ENCODE assay signal across 29 cellular contexts in the genomic region with DNA sequence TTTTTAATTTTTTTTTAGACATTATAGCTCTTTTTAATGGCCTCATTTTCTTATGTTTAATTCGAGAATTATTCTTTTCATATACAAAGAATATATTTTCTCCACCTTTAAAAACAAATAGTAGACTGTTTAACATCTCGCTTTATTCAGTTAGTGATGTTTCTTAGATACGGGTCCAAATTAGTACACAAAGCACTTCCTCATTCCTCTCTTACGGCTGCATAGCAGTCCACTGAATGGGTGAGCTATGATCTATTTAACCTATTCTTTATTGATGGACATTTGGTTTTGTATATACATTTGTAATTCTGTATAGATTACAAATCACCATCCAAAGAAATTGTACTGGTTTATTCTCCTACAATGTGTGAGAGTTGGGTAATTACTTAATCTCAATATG. TPM values are rescaled to one million over a fixed set of nuclear protein-coding genes. Genes with fewer than 3 reads are reported as not detected.
"Had no signal": no experiment of that assay in that cellular context is flagged by ENCODE, and none has a peak within 500 bp of the region (broad histone marks: within the 10 kb centered on the region; RNA-seq: fewer than 3 reads in every experiment).

No MANE protein-coding gene starts in this region.

- H3K4me3 Mint-ChIP-seq: mesothelial cell of epicardium; natural killer cell treated with Interleukin-12 subunit alpha and Interleukin-12 subunit beta and Interleukin-15 and Interleukin-18, amount 100 ng/mL, for 72 hours; neural crest cell; stimulated activated naive B cell treated with anti-CD40 and anti-IgM and Interleukin-4, amounts not matched to agents 10 μg/mL and 1 μg/mL and 100 μg/mL, for 72 hours; stimulated activated naive CD8-positive, alpha-beta T cell treated with anti-CD3 and anti-CD28 coated beads, Interleukin-15, amount 100 ng/mL, for 72 hours had no signal

- H3K9me3 ChIP-seq: esophagus muscularis mucosa, gastroesophageal sphincter, heart left ventricle, left lung, mucosa of descending colon, neutrophil, right lobe of liver, suprapubic skin had no signal

- H3K9me3 Mint-ChIP-seq: mesothelial cell of epicardium; naive B cell; natural killer cell treated with Interleukin-12 subunit alpha and Interleukin-12 subunit beta and Interleukin-15 and Interleukin-18, amount 100 ng/mL, for 72 hours; neural crest cell; stimulated activated naive B cell treated with anti-CD40 and anti-IgM and Interleukin-4, amounts not matched to agents 10 μg/mL and 1 μg/mL and 100 μg/mL, for 72 hours; stimulated activated naive CD8-positive, alpha-beta T cell treated with anti-CD3 and anti-CD28 coated beads, Interleukin-15, amount 100 ng/mL, for 72 hours had no signal

- FAIRE-seq: endothelial cell of umbilical vein, kidney, small intestine had no signal

- H3K36me3 ChIP-seq: esophagus muscularis mucosa, gastroesophageal sphincter, neutrophil, right lobe of liver, suprapubic skin had no signal

- H3K27ac Mint-ChIP-seq: mesothelial cell of epicardium; natural killer cell treated with Interleukin-12 subunit alpha and Interleukin-12 subunit beta and Interleukin-15 and Interleukin-18, amount 100 ng/mL, for 72 hours; progenitor cell of endocrine pancreas; stimulated activated naive B cell treated with anti-CD40 and anti-IgM and Interleukin-4, amounts not matched to agents 10 μg/mL and 1 μg/mL and 100 μg/mL, for 72 hours; stimulated activated naive CD8-positive, alpha-beta T cell treated with anti-CD3 and anti-CD28 coated beads, Interleukin-15, amount 100 ng/mL, for 72 hours had no signal

- H3K27ac ChIP-seq: coronary artery, esophagus muscularis mucosa, foreskin keratinocyte, gastroesophageal sphincter, heart left ventricle, hepatocyte, left lung, neutrophil, parathyroid adenoma, right lobe of liver, suprapubic skin had no signal

- H3K36me3 Mint-ChIP-seq: mesothelial cell of epicardium; naive B cell; natural killer cell treated with Interleukin-12 subunit alpha and Interleukin-12 subunit beta and Interleukin-15 and Interleukin-18, amount 100 ng/mL, for 72 hours; stimulated activated naive B cell treated with anti-CD40 and anti-IgM and Interleukin-4, amounts not matched to agents 10 μg/mL and 1 μg/mL and 100 μg/mL, for 72 hours had no signal

- ATAC-seq: foreskin keratinocyte; gastroesophageal sphincter; natural killer cell treated with Interleukin-12 subunit alpha and Interleukin-12 subunit beta and Interleukin-15 and Interleukin-18, amount 100 ng/mL, for 72 hours; stimulated activated naive CD8-positive, alpha-beta T cell treated with anti-CD3 and anti-CD28 coated beads, Interleukin-15, amount 100 ng/mL, for 72 hours had no signal

- H3K4me3 ChIP-seq: coronary artery, esophagus muscularis mucosa, gastroesophageal sphincter, heart left ventricle, hepatocyte, left lung, mucosa of descending colon, right lobe of liver, suprapubic skin had no signal

- H3K4me1 ChIP-seq: esophagus muscularis mucosa, foreskin keratinocyte, gastroesophageal sphincter, parathyroid adenoma, right lobe of liver, suprapubic skin had no signal

- H3K27me3 ChIP-seq: gastroesophageal sphincter, heart left ventricle, hepatocyte, left lung, neutrophil, right lobe of liver, suprapubic skin had no signal

- DNase-seq: dermis blood vessel endothelial cell; effector memory CD4-positive, alpha-beta T cell; foreskin keratinocyte; left cardiac atrium; left lung; mesenchymal stem cell; mucosa of descending colon; right lobe of liver; small intestine; stimulated activated CD4-positive, alpha-beta T cell treated with anti-CD3 and anti-CD28 coated beads, Interleukin-15, amount 100 ng/mL, for 24 hours; stimulated activated CD4-positive, alpha-beta T cell treated with anti-CD3 and anti-CD28 coated beads, Interleukin-2, amount 100 ng/mL, for 48 hours; stimulated activated naive CD8-positive, alpha-beta T cell treated with anti-CD3 and anti-CD28 coated beads, Interleukin-15, amount 100 ng/mL, for 72 hours had no signal

RNA-seq across cellular contexts. Expression of gene GPR162, which starts 8.3 kb away (rescaled TPM):
- total RNA-seq: natural killer cell treated with Interleukin-12 subunit alpha and Interleukin-12 subunit beta and Interleukin-15 and Interleukin-18, amount 100 ng/mL, for 72 hours had no signal

RNA-seq across cellular contexts. Expression of gene CD4, which starts 24.0 kb away (rescaled TPM):
- total RNA-seq: dermis blood vessel endothelial cell, endothelial cell of umbilical vein, foreskin keratinocyte, lung microvascular endothelial cell had no signal
- polyA plus RNA-seq: endothelial cell of umbilical vein, foreskin keratinocyte had no signal

RNA-seq across cellular contexts. Expression of gene GNB3, which starts 27.4 kb away (rescaled TPM):
- total RNA-seq: natural killer cell treated with Interleukin-12 subunit alpha and Interleukin-12 subunit beta and Interleukin-15 and Interleukin-18, amount 100 ng/mL, for 72 hours had no signal
